In genomic region chr20:53828673-53829085, GRCh38 we compare ENCODE assay signal across 1 cellular context.
TF ChIP-seq lines count a peak whose summit lies in the region.

No MANE protein-coding gene starts in this region.

TF ChIP-seq in IMR-90, 13 proteins besides CTCF, POLR2A, EP300 and RAD21:
- TF ChIP-seq SMC3 (IDR thresholded peaks at IDR 0.05; ENCODE audit: low read depth, low read length) (peak; percentile 24; the same call in 1 of the 2 replicates), MXI1 (IDR thresholded peaks at IDR 0.05; ENCODE audit: borderline replicate concordance, low read depth, low read length) (no peak), RFX5 (IDR thresholded peaks at IDR 0.05; ENCODE audit: low read depth, low read length) (no peak), FOS (IDR thresholded peaks at IDR 0.05; ENCODE audit: low read depth, low read length) (no peak), ELK1 (IDR thresholded peaks at IDR 0.05; ENCODE audit: borderline replicate concordance, low read depth, low read length) (no peak), RCOR1 (IDR thresholded peaks at IDR 0.05; ENCODE audit: insufficient replicate concordance, low read length) (no peak), MAFK (IDR thresholded peaks at IDR 0.05; ENCODE audit: low read depth, low read length) (no peak), CEBPB (IDR thresholded peaks at IDR 0.05; ENCODE audit: low read depth, low read length) (no peak), BHLHE40 (IDR thresholded peaks at IDR 0.05; ENCODE audit: low read depth, low read length) (no peak), CHD1 (IDR thresholded peaks at IDR 0.05; ENCODE audit: low read depth, low read length) (no peak), NFE2L2 (IDR thresholded peaks at IDR 0.05; ENCODE audit: low read depth, low read length) (no peak), MAZ (IDR thresholded peaks at IDR 0.05; ENCODE audit: borderline replicate concordance, low read depth, low read length) (peak; percentile 30; the same call in 1 of the 2 replicates)
- TF ChIP-seq, protein P1, sequence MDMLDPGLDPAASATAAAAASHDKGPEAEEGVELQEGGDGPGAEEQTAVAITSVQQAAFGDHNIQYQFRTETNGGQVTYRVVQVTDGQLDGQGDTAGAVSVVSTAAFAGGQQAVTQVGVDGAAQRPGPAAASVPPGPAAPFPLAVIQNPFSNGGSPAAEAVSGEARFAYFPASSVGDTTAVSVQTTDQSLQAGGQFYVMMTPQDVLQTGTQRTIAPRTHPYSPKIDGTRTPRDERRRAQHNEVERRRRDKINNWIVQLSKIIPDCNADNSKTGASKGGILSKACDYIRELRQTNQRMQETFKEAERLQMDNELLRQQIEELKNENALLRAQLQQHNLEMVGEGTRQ (IDR thresholded peaks at IDR 0.05; ENCODE audit: low read depth, low read length) = no peak
